ENCODE assay signal across 7 cellular contexts in the genomic region with DNA sequence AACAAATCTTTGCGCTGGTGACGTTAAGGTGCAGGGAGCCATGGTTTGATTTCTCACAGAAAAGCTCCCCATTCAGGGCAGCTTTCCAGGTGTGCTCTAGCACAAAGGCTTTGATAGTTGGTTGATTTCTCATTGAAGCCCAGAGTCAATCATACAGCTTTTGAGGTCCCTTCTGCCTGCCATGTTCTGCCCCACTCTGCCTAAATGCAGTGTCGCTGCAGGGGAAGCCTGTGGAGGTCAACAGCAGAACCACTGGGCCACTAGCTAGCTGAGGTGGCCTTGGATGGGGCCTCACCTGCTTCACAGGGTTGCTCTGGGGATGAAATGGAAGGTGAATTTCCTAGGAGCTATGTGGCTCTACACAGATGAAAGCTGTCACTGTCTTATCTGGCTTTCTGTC.
"Had no signal": no experiment of that assay in that cellular context is flagged by ENCODE, and none has a peak within 500 bp of the region (broad histone marks: within the 10 kb centered on the region; RNA-seq: fewer than 3 reads in every experiment).

No MANE protein-coding gene starts in this region.

- H2AFZ ChIP-seq: GM23248 had no signal

- DNase-seq: GM23248, GOT3, H9, HCEC 1CT had no signal

- H3K9ac ChIP-seq: GM23248 had no signal

- FAIRE-seq: H54, HepG2 had no signal

- H3K4me3 ChIP-seq: GM23248 had no signal

- H3K27ac ChIP-seq: GM23248, HL-60 had no signal
